16 cellular contexts compared by ENCODE assay signal in the genomic region with DNA sequence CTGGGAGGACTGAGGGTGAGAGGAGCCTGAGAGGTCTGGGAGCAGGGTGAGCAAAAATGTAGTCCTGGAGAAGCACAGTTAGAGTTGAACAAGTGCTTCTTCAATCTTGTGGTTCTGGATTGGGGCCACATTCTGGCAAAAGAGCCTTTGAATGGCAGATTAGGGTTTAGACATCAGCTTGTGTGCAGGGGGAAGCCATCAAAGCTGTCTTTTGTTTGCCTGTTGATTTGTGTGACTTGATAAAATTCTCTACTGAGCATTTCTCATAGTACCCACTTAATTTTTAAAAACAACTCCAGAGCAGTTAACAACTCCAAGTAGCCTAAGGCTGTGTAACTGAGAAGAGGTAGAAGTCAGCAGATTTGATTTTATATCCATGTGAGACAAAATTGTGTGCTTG.
"Had no signal": no experiment of that assay in that cellular context is flagged by ENCODE, and none has a peak within 500 bp of the region (broad histone marks: within the 10 kb centered on the region; RNA-seq: fewer than 3 reads in every experiment).

No MANE protein-coding gene starts in this region.

- H3K27ac ChIP-seq: dorsolateral prefrontal cortex, heart right ventricle, suprapubic skin, thyroid gland had no signal

- H3K36me3 ChIP-seq: heart right ventricle, suprapubic skin, thyroid gland had no signal

- H3K9me3 ChIP-seq: heart right ventricle, suprapubic skin, thyroid gland had no signal

- ATAC-seq: heart right ventricle; naive thymus-derived CD4-positive, alpha-beta T cell; right cardiac atrium; stimulated activated naive CD8-positive, alpha-beta T cell treated with anti-CD3 and anti-CD28 coated beads, Interleukin-15, Interleukin-2, amounts not matched to agents 100 U/mL and 50 U/mL, for 24 hours had no signal

- H3K4me1 ChIP-seq: suprapubic skin, thyroid gland had no signal

- H3K4me3 ChIP-seq: dorsolateral prefrontal cortex, heart right ventricle, suprapubic skin, thyroid gland had no signal

- DNase-seq: cortex of kidney; dorsolateral prefrontal cortex; effector CD8-positive, alpha-beta T cell; heart right ventricle; hypothalamus; kidney glomerular epithelial cell; mammary epithelial cell; naive thymus-derived CD4-positive, alpha-beta T cell; nephron progenitor cell; posterior cingulate gyrus; right cardiac atrium; small intestine; stimulated activated CD4-positive, alpha-beta T cell treated with anti-CD3 and anti-CD28 coated beads, Interleukin-12 subunit alpha, Interleukin-12 subunit beta, amount 100 ng/mL, for 4 hours; stimulated activated naive CD8-positive, alpha-beta T cell treated with anti-CD3 and anti-CD28 coated beads, Interleukin-15, Interleukin-2, amounts not matched to agents 100 U/mL and 50 U/mL, for 24 hours; thyroid gland had no signal
